24 cellular contexts compared by ENCODE assay signal in the genomic region with DNA sequence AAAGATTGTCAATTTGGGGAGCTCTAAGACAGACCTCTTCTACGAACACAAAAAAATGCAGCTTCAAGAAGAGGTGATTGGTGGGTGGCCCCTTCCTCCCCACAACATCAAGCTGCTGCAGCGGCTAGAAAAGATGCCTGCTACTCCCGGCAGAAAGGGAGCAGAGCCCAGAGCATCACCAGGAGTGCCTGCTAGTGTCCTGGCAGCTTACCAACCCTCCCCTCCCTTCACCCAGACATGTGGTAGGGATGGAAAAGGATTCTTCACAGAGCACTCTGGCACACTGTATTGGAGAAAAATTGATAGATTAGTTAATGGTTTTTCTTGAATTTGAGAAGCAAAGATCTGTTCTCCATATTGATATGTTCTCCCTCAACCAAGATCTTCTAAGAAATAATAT. TPM values are rescaled to one million over a fixed set of nuclear protein-coding genes. Genes with fewer than 3 reads are reported as not detected.
DNase-seq lines count a peak whose midpoint lies in the region; ATAC-seq and TF ChIP-seq lines count a peak whose summit lies in the region.
"Had no signal": no experiment of that assay in that cellular context is flagged by ENCODE, and none has a peak within 500 bp of the region (broad histone marks: within the 10 kb centered on the region; RNA-seq: fewer than 3 reads in every experiment).

No MANE protein-coding gene starts in this region.

- no peak overlapping the region for H2AFZ ChIP-seq in neural progenitor cell (replicated peaks)

- no peak overlapping the region for H3K9ac ChIP-seq in neural progenitor cell

- peaks cover 2% of the 10 kb centered on the region for H3K27me3 Mint-ChIP-seq in neural progenitor cell (ENCODE audit: insufficient read depth, low read depth)
- H3K27me3 Mint-ChIP-seq: activated CD4-positive, alpha-beta memory T cell treated with anti-CD3 and anti-CD28 coated beads for 36 hours; CD4-positive, alpha-beta memory T cell had no signal

- H3K27me3 ChIP-seq in dorsolateral prefrontal cortex (no peaks in the 10 kb centered on the region), neural progenitor cell (no peaks in the 10 kb centered on the region)

- no peak overlapping the region for H3K4me2 ChIP-seq in neural progenitor cell

- H3K9me3 ChIP-seq in neural progenitor cell (ENCODE audit: low read depth) = no peaks in the 10 kb centered on the region

- DNase-seq in AG10803 (ENCODE audit: low read depth) (peak; percentile 23), DMS 273 treated with DMSO at 0.1 percent for 48 hours (lab: John Stamatoyannopoulos, UW) (peak; percentile 3), dorsolateral prefrontal cortex (peak in 9 of 10 donors; percentile 29 to 77 (median 66)), posterior cingulate gyrus (peak in 8 of 10 donors; percentile 38 to 93 (median 62)), RPMI8226 (no peak), neural progenitor cell (ENCODE audit: low spot score) (no peak)
- DNase-seq: activated CD4-positive, alpha-beta memory T cell treated with anti-CD3 and anti-CD28 coated beads for 36 hours; activated naive CD4-positive, alpha-beta T cell treated with Interleukin-2 at 50 U/mL for 16 hours; CD4-positive, alpha-beta memory T cell; DMS79 treated with DMSO at 0.1 percent for 48 hours; GOT3; NCI-H1436 treated with DMSO at 0.1 percent for 48 hours; NCI-H2227 treated with DMSO at 0.1 percent for 48 hours; NCI-H774; retina; stimulated activated CD8-positive, alpha-beta memory T cell treated with anti-CD3 and anti-CD28 coated beads, Interleukin-4, amount 100 ng/mL, for 48 hours; WERI-Rb-1 had no signal

- TF ChIP-seq CTCF in AG10803 (conservative IDR thresholded peaks at IDR 0.05; ENCODE audit: low read length) (no peak), dorsolateral prefrontal cortex (IDR thresholded peaks at IDR 0.05 in 54 of 56, conservative IDR thresholded peaks at IDR 0.05 in 2 of 56; ENCODE audit: low read depth in 1 of 56, partially characterized antibody in 56 of 56) (no peak), neural progenitor cell (IDR thresholded peaks at IDR 0.05) (no peak)

- H3K4me1 Mint-ChIP-seq in neural progenitor cell = peaks cover 6% of the 10 kb centered on the region

- H3K4me3 ChIP-seq in AG10803 (ENCODE audit: low read length) (no peak overlapping the region), dorsolateral prefrontal cortex (peak overlapping the region in 12 of 59 donors; percentile 2 to 36 (median 12)), neural progenitor cell (no peak overlapping the region)

- H3K36me3 Mint-ChIP-seq in neural progenitor cell = peaks cover 24% of the 10 kb centered on the region

- H4K20me1 ChIP-seq in neural progenitor cell (ENCODE audit: low read depth) = peaks cover 48% of the 10 kb centered on the region

- H3K9me3 Mint-ChIP-seq in neural progenitor cell = no peaks in the 10 kb centered on the region
- H3K9me3 Mint-ChIP-seq: activated CD4-positive, alpha-beta memory T cell treated with anti-CD3 and anti-CD28 coated beads for 36 hours; CD4-positive, alpha-beta memory T cell; neural crest cell; T-helper 1 cell treated with Interleukin-12 subunit alpha and Interleukin-12 subunit beta and Interleukin-4 antibody, amounts not matched to agents 30 μg/mL and 1 μg/mL, for 36 hours had no signal

- no peak overlapping the region for H3K27ac Mint-ChIP-seq in neural progenitor cell
- H3K27ac Mint-ChIP-seq: activated CD4-positive, alpha-beta memory T cell treated with anti-CD3 and anti-CD28 coated beads for 36 hours; T-helper 1 cell treated with Interleukin-12 subunit alpha and Interleukin-12 subunit beta and Interleukin-4 antibody, amounts not matched to agents 30 μg/mL and 1 μg/mL, for 36 hours had no signal

- H3K27ac ChIP-seq in dorsolateral prefrontal cortex (peak overlapping the region in 8 of 59 donors; percentile 1 to 46 (median 25)), neural progenitor cell (no peak overlapping the region)
- H3K27ac ChIP-seq: WERI-Rb-1 had no signal

- no peaks in the 10 kb centered on the region for H3F3A ChIP-seq in neural progenitor cell (ENCODE audit: low read depth)

- H3K36me3 ChIP-seq in neural progenitor cell = no peaks in the 10 kb centered on the region

- intact Hi-C loops in dorsolateral prefrontal cortex (cut with DNase I) (no loop called here), posterior cingulate gyrus (cut with DNase I) (no loop called here)

- ATAC-seq in HG03342 (IDR thresholded peaks at IDR 0.05; ENCODE audit: unreplicated experiment) = no peak

- peaks cover 100% of the 10 kb centered on the region for H3K79me2 ChIP-seq in neural progenitor cell (ENCODE audit: low read depth)

- no peak overlapping the region for H3K4me3 Mint-ChIP-seq in neural progenitor cell
- H3K4me3 Mint-ChIP-seq: activated CD4-positive, alpha-beta memory T cell treated with anti-CD3 and anti-CD28 coated beads for 36 hours; CD4-positive, alpha-beta memory T cell; neural crest cell; T-helper 1 cell treated with Interleukin-12 subunit alpha and Interleukin-12 subunit beta and Interleukin-4 antibody, amounts not matched to agents 30 μg/mL and 1 μg/mL, for 36 hours had no signal

- H3K4me1 ChIP-seq in neural progenitor cell = peaks cover under 1% of the 10 kb centered on the region

RNA-seq across cellular contexts. Expression of gene IP6K1, which starts 10.8 kb away (rescaled TPM):
- total RNA-seq in dorsolateral prefrontal cortex = 100 to 1,000 TPM in 104 of 120 experiments, 10 to 100 TPM in 16; 82.9 to 160 (median 118) TPM
- total RNA-seq in neural progenitor cell (ENCODE audit: low replicate concordance) = 26.3 and 41.2 TPM in 2 replicates

RNA-seq across cellular contexts. Expression of gene CDHR4, which starts 24.1 kb away (rescaled TPM):
- under 1 TPM in 8 of 120 experiments, not detected in 112; 0.19 to 0.84 (median 0.50) TPM for total RNA-seq in dorsolateral prefrontal cortex
- 0.12 TPM in 1 of 2 replicates, not detected in the other for total RNA-seq in neural progenitor cell (ENCODE audit: low replicate concordance)
- total RNA-seq: astrocyte, glomerular endothelial cell, mononuclear cell, subcutaneous adipose tissue had no signal

RNA-seq across cellular contexts. Expression of gene INKA1, which starts 27.5 kb away (rescaled TPM):
- total RNA-seq in dorsolateral prefrontal cortex = 1 to 10 TPM; 1.6 to 8.8 (median 5.3) TPM
- total RNA-seq in neural progenitor cell (ENCODE audit: low replicate concordance) = 0.84 TPM in 1 of 2 replicates, not detected in the other

RNA-seq across cellular contexts. Expression of gene UBA7, which starts 38.2 kb away (rescaled TPM):
- total RNA-seq in dorsolateral prefrontal cortex = 10 to 100 TPM in 118 of 120 experiments, 1 to 10 TPM in 2; 9.9 to 55.4 (median 21.1) TPM
- 0.47 and 4.3 TPM in 2 replicates for total RNA-seq in neural progenitor cell (ENCODE audit: low replicate concordance)

RNA-seq across cellular contexts. Expression of gene GMPPB, which starts 51.8 kb away (rescaled TPM):
- total RNA-seq in dorsolateral prefrontal cortex (10 to 100 TPM; 10.6 to 25.4 (median 17.0) TPM), neural progenitor cell (ENCODE audit: low replicate concordance) (10.6 and 18.8 TPM in 2 replicates)

Comparison
In these comparisons a context has a peak if more than half of its experiments do, and no peak if none do; other contexts are left out.
1. DNase-seq: peak in AG10803 (single experiment), DMS 273 treated with DMSO at 0.1 percent for 48 hours (single experiment), dorsolateral prefrontal cortex (9 of 10) and posterior cingulate gyrus (8 of 10); none in RPMI8226 (single experiment) and neural progenitor cell (single experiment).